In genomic region chr22:37483594-37484114, GRCh38 we compare ENCODE assay signal across 8 cellular contexts. TPM values are rescaled to one million over a fixed set of nuclear protein-coding genes. Genes with fewer than 3 reads are reported as not detected.
DNase-seq lines count a peak whose midpoint lies in the region; ATAC-seq and TF ChIP-seq lines count a peak whose summit lies in the region.
"Had no signal": no experiment of that assay in that cellular context is flagged by ENCODE, and none has a peak within 500 bp of the region (broad histone marks: within the 10 kb centered on the region; RNA-seq: fewer than 3 reads in every experiment).

No MANE protein-coding gene starts in this region.

- H3K27ac Mint-ChIP-seq in endodermal cell: no peak overlapping the region

- H3K4me1 Mint-ChIP-seq in endodermal cell: peaks cover 23% of the 10 kb centered on the region

- H3K36me3 ChIP-seq in GM23248 (ENCODE audit: low read depth) (no peaks in the 10 kb centered on the region), OCI-LY1 (ENCODE audit: insufficient read depth, low read length) (peaks cover 37% of the 10 kb centered on the region; the same call in 1 of the 2 replicates), endodermal cell (ENCODE audit: control insufficient read depth, insufficient read depth, low read length) (no peaks in the 10 kb centered on the region)

- H3K27me3 ChIP-seq in GM23248 (replicated peaks; ENCODE audit: insufficient read depth) (0 out of 2 replicates have a peak, but pooled peaks cover 6% of the 10 kb centered on the region), OCI-LY1 (ENCODE audit: insufficient read depth, low read length) (no peaks in the 10 kb centered on the region), endodermal cell (ENCODE audit: control insufficient read depth, insufficient read depth, low read length, poor library complexity, severe bottlenecking) (no peaks in the 10 kb centered on the region)

- peak; percentile 33 for DNase-seq in GM23248
- DNase-seq in endodermal cell: no peak
- peak; percentile 70 for DNase-seq in retina
- no peak for DNase-seq in COR-L47 (lab: John Stamatoyannopoulos, UW)
- no peak for DNase-seq in AML-193 (lab: John Stamatoyannopoulos, UW)

- no peaks in the 10 kb centered on the region for H3K9me3 Mint-ChIP-seq in endodermal cell

- H3K27ac ChIP-seq in GM23248 (no peak overlapping the region), OCI-LY1 (ENCODE audit: low read depth, low read length, poor library complexity, severe bottlenecking) (peak overlapping the region; percentile 95), endodermal cell (ENCODE audit: low read depth, low read length) (peak overlapping the region; percentile 98)

- no peak overlapping the region for H3K4me3 ChIP-seq in GM23248
- H3K4me3 ChIP-seq in OCI-LY1 (ENCODE audit: low read depth, low read length, poor library complexity, severe bottlenecking): peak overlapping the region; percentile 87
- H3K4me3 ChIP-seq in endodermal cell (ENCODE audit: low read length): no peak overlapping the region

- no peak for ATAC-seq in HG03196 (IDR thresholded peaks at IDR 0.05; ENCODE audit: unreplicated experiment)

- H3K36me3 Mint-ChIP-seq in endodermal cell (ENCODE audit: low read depth): no peaks in the 10 kb centered on the region

- H4K20me1 ChIP-seq in GM23248 (ENCODE audit: insufficient read depth): no peaks in the 10 kb centered on the region
- H4K20me1 ChIP-seq in OCI-LY1 (ENCODE audit: insufficient read depth, low read length): no peaks in the 10 kb centered on the region

- 27 to 33% methylated on average over 9 to 13 of the region's 13 CpGs for WGBS in GM23248 (ENCODE audit: low coverage in 1 of 2, low lambda C conversion rate in 2 of 2, missing lambda C conversion rate in 2 of 2), 2 experiments
- WGBS in endodermal cell (ENCODE audit: insufficient coverage in 1 of 2, insufficient read length in 1 of 2), 2 experiments: 76 to 79% methylated on average over 6 to 13 of the region's 13 CpGs

- H3K79me2 ChIP-seq in GM23248 (ENCODE audit: insufficient read depth) (no peaks in the 10 kb centered on the region), OCI-LY1 (ENCODE audit: insufficient read depth, low read length) (peaks cover 47% of the 10 kb centered on the region)

- H3K9ac ChIP-seq in GM23248 (no peak overlapping the region), OCI-LY1 (ENCODE audit: low read length) (peak overlapping the region; percentile 97), endodermal cell (ENCODE audit: extremely low read depth, low read length, poor library complexity, severe bottlenecking) (no peak overlapping the region)

- H2AFZ ChIP-seq in GM23248: peak overlapping the region; percentile 68; the same call in 1 of the 2 replicates
- no peak overlapping the region for H2AFZ ChIP-seq in OCI-LY1 (ENCODE audit: low read length)

- H3K4me1 ChIP-seq in GM23248 (ENCODE audit: insufficient read depth) (peaks cover 4% of the 10 kb centered on the region; the same call in 1 of the 2 replicates), OCI-LY1 (ENCODE audit: insufficient read depth, low read length, severe bottlenecking) (peaks cover 79% of the 10 kb centered on the region), endodermal cell (ENCODE audit: control insufficient read depth, insufficient read depth, low read length) (peaks cover under 1% of the 10 kb centered on the region)

- H3K9me2 ChIP-seq in GM23248 (ENCODE audit: insufficient read depth): no peaks in the 10 kb centered on the region
- no peaks in the 10 kb centered on the region for H3K9me2 ChIP-seq in OCI-LY1 (ENCODE audit: low read depth, low read length)

- no peak overlapping the region for H3K4me3 Mint-ChIP-seq in endodermal cell

- peaks cover 4% of the 10 kb centered on the region for H3K27me3 Mint-ChIP-seq in endodermal cell (ENCODE audit: insufficient read depth)

- TF ChIP-seq CTCF in OCI-LY1 (IDR thresholded peaks at IDR 0.05; ENCODE audit: low read length) (no peak), endodermal cell (conservative IDR thresholded peaks at IDR 0.05) (no peak)

- H3F3A ChIP-seq in GM23248 (ENCODE audit: insufficient read depth) (no peaks in the 10 kb centered on the region), OCI-LY1 (ENCODE audit: insufficient read depth, low read length) (no peaks in the 10 kb centered on the region)

- H3K9me3 ChIP-seq in GM23248 (ENCODE audit: low read depth): no peaks in the 10 kb centered on the region
- no peaks in the 10 kb centered on the region for H3K9me3 ChIP-seq in OCI-LY1 (ENCODE audit: low read length)
- no peaks in the 10 kb centered on the region for H3K9me3 ChIP-seq in endodermal cell (ENCODE audit: control insufficient read depth, low read length)

- H3K4me2 ChIP-seq in GM23248 (ENCODE audit: unreplicated experiment): peak overlapping the region; percentile 28
- peak overlapping the region; percentile 91 for H3K4me2 ChIP-seq in OCI-LY1 (ENCODE audit: low read length)

- in situ Hi-C loops in GM23248 (cut with MboI): no loop called here

RNA-seq across cellular contexts. Expression of gene MFNG, which starts 2.5 kb away (rescaled TPM):
- total RNA-seq in GM23248 (2014; rRNA removed; shearing (Covaris generic)): not detected in 2 replicates
- 0.32 TPM in 1 of 2 replicates, not detected in the other for polyA plus RNA-seq in GM23248 (2016; fragmentation: Nextera tagmentation; extraction: Ambion mirVana)
- total RNA-seq in endodermal cell: 1 to 10 TPM; 1.9 to 6.6 TPM
- 25.3 TPM for polyA plus RNA-seq in endodermal cell (2013, experiment 1 of 2)
- 22.9 TPM for polyA plus RNA-seq in endodermal cell (2013, experiment 2 of 2)

RNA-seq across cellular contexts. Expression of gene CARD10, which starts 35.6 kb away (rescaled TPM):
- total RNA-seq in GM23248 (2014; rRNA removed; shearing (Covaris generic)): 4.4 and 8.3 TPM in 2 replicates
- 2.7 and 2.8 TPM in 2 replicates for polyA plus RNA-seq in GM23248 (2016; fragmentation: Nextera tagmentation; extraction: Ambion mirVana)
- 10 to 100 TPM; 20.3 to 24.4 TPM for total RNA-seq in endodermal cell
- 4.8 TPM for polyA plus RNA-seq in endodermal cell (2013, experiment 1 of 2)
- polyA plus RNA-seq in endodermal cell (2013, experiment 2 of 2): 6.1 TPM
- total RNA-seq: T-helper 1 cell treated with Interleukin-12 subunit alpha and Interleukin-12 subunit beta and Interleukin-4 antibody, amounts not matched to agents 30 ng/mL and 1 ng/mL, for 36 hours had no signal

RNA-seq across cellular contexts. Expression of gene ELFN2, which starts 56.4 kb away (rescaled TPM):
- 0.89 and 1.1 TPM in 2 replicates for total RNA-seq in GM23248 (2014; rRNA removed; shearing (Covaris generic))
- polyA plus RNA-seq in GM23248 (2016; fragmentation: Nextera tagmentation; extraction: Ambion mirVana): 0.19 and 0.48 TPM in 2 replicates
- total RNA-seq in endodermal cell: under 1 TPM; 0.40 to 0.46 TPM
- 2.1 TPM for polyA plus RNA-seq in endodermal cell (2013, experiment 1 of 2)
- 1.7 TPM for polyA plus RNA-seq in endodermal cell (2013, experiment 2 of 2)

Comparison
In these comparisons a context has a peak if more than half of its experiments do, and no peak if none do; other contexts are left out.
1. DNase-seq: peak in GM23248 (single experiment) and retina (single experiment); none in endodermal cell (single experiment), COR-L47 (single experiment) and AML-193 (0 of 2).